In the genomic region with DNA sequence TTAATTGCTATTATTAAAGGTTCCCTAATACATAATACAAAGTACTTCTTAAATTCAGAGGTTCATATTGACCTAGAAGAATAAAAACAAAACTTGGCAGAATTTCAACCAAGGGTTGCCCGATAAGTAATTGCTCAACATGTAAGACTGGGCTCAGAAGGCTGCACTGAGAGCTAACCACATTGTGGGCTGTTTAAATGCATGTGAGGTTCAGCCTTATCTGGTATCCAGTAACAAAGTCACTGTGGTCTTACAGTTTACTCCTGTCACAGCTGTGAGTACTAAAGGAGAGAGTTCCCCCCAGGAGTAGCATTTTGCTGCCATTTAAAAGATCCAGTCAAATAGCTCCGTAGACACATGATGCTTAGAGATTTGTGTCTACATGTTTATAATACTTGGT, we compare ENCODE assay signal across 1 cellular context.
TF ChIP-seq lines count a peak whose summit lies in the region.

No MANE protein-coding gene starts in this region.

TF ChIP-seq in SK-N-SH treated with all-trans-retinoic acid at 6 μM for 48 hours, 23 proteins besides CTCF, POLR2A, EP300 and RAD21 (continued from another document):
- TF ChIP-seq ISL1 (CRISPR knock-in tag; IDR thresholded peaks at IDR 0.05) (no peak), TOX (CRISPR knock-in tag; IDR thresholded peaks at IDR 0.05; ENCODE audit: borderline replicate concordance) (no peak), BACH2 (CRISPR knock-in tag; IDR thresholded peaks at IDR 0.05; ENCODE audit: borderline replicate concordance) (no peak), PPARA (CRISPR knock-in tag; IDR thresholded peaks at IDR 0.05; ENCODE audit: borderline replicate concordance) (no peak), TCF4 (CRISPR knock-in tag; IDR thresholded peaks at IDR 0.05; ENCODE audit: borderline replicate concordance) (no peak), RARB (CRISPR knock-in tag; IDR thresholded peaks at IDR 0.05) (no peak)
TF ChIP-seq in SK-N-SH treated with all-trans-retinoic acid at 6 μM for 48 hours: peak in this region for 0.
